ENCODE assay signal across 8 cellular contexts in genomic region chr1:40451238-40451585, GRCh38. TPM values are rescaled to one million over a fixed set of nuclear protein-coding genes. Genes with fewer than 3 reads are reported as not detected.
DNase-seq lines count a peak whose midpoint lies in the region; ATAC-seq, FAIRE-seq and TF ChIP-seq lines count a peak whose summit lies in the region.

No MANE protein-coding gene starts in this region.

- WGBS in neuronal stem cell (ENCODE audit: extremely low coverage in 2 of 2, insufficient read length in 2 of 2, insufficient replicate concordance in 1 of 2), 2 donors = no CpG with 5 or more reads among the region's 1 CpG

- no peaks in the 10 kb centered on the region for H3K27me3 ChIP-seq in neuronal stem cell (ENCODE audit: control insufficient read depth in 3 of 3, insufficient read depth in 3 of 3, low read depth in 1 of 3, low read length in 3 of 3)

- peaks cover 5% of the 10 kb centered on the region for H3K79me1 ChIP-seq in neuronal stem cell (ENCODE audit: low read depth, low read length)

- DNase-seq in NAMALWA (ENCODE audit: low spot score) = peak; percentile 22
- no peak for DNase-seq in neuronal stem cell (ENCODE audit: low spot score)
- DNase-seq in GM19239 (ENCODE audit: insufficient read length, low spot score) = no peak
- DNase-seq in H54 (ENCODE audit: insufficient read length, low spot score) = no peak
- DNase-seq in NOMO-1 treated with dmso at 0.1 percent for 144 hours (lab: John Stamatoyannopoulos, UW; ENCODE audit: unreplicated experiment) = no peak

- no peak overlapping the region for H3K27ac ChIP-seq in neuronal stem cell (replicated peaks; ENCODE audit: low read length)

- no peak overlapping the region for H2BK5ac ChIP-seq in neuronal stem cell (ENCODE audit: low read length)

- no peaks in the 10 kb centered on the region for H3K27me3 Mint-ChIP-seq in dendritic cell treated with granulocyte-macrophage colony-stimulating factor and Interleukin-4, amounts not matched to agents 40 ng/mL and 50 ng/mL, for 4 days

- peaks cover 17% of the 10 kb centered on the region for H3K4me1 Mint-ChIP-seq in dendritic cell treated with granulocyte-macrophage colony-stimulating factor and Interleukin-4, amounts not matched to agents 40 ng/mL and 50 ng/mL, for 4 days (ENCODE audit: low read depth)

- H3K36me3 Mint-ChIP-seq in dendritic cell treated with granulocyte-macrophage colony-stimulating factor and Interleukin-4, amounts not matched to agents 40 ng/mL and 50 ng/mL, for 4 days (ENCODE audit: low read depth) = peaks cover 48% of the 10 kb centered on the region

- ATAC-seq in GM18517 (IDR thresholded peaks at IDR 0.05; ENCODE audit: unreplicated experiment) (peak; percentile 25), GM18519 (IDR thresholded peaks at IDR 0.05; ENCODE audit: low FRiP score, unreplicated experiment) (no peak)

- no peak overlapping the region for H3K18ac ChIP-seq in neuronal stem cell (ENCODE audit: low read length)

- peaks cover 56% of the 10 kb centered on the region for H3K9me3 Mint-ChIP-seq in dendritic cell treated with granulocyte-macrophage colony-stimulating factor and Interleukin-4, amounts not matched to agents 40 ng/mL and 50 ng/mL, for 4 days

- peak overlapping the region; percentile 85 for H2AK5ac ChIP-seq in neuronal stem cell (ENCODE audit: low read depth, low read length)

- H2BK15ac ChIP-seq in neuronal stem cell (ENCODE audit: low read length) = peak overlapping the region; percentile 74

- H3K14ac ChIP-seq in neuronal stem cell (ENCODE audit: low read length) = no peak overlapping the region

- no peak overlapping the region for H3K4ac ChIP-seq in neuronal stem cell (ENCODE audit: low read length)

- H3K9ac ChIP-seq in neuronal stem cell (ENCODE audit: low read depth, low read length, poor library complexity) = no peak overlapping the region

- H3K9me3 ChIP-seq in neuronal stem cell (replicated peaks in 1 of 2; ENCODE audit: control insufficient read depth in 2 of 2, insufficient read depth in 1 of 2, low read depth in 1 of 2, low read length in 2 of 2) = peaks cover 5 to 65% of the 10 kb centered on the region in 2 donors

- peaks cover 4 to 37% of the 10 kb centered on the region in 2 donors for H3K36me3 ChIP-seq in neuronal stem cell (replicated peaks in 1 of 2; ENCODE audit: control insufficient read depth in 2 of 2, insufficient read depth in 2 of 2, low read length in 2 of 2)

- peak overlapping the region; percentile 91 for H3K27ac Mint-ChIP-seq in dendritic cell treated with granulocyte-macrophage colony-stimulating factor and Interleukin-4, amounts not matched to agents 40 ng/mL and 50 ng/mL, for 4 days

- H3K4me3 Mint-ChIP-seq in dendritic cell treated with granulocyte-macrophage colony-stimulating factor and Interleukin-4, amounts not matched to agents 40 ng/mL and 50 ng/mL, for 4 days = no peak overlapping the region

- no peak for FAIRE-seq in GM19239 (lab: Jason Lieb, UNC)
- no peak for FAIRE-seq in H54 (lab: Jason Lieb, UNC)

- H3K4me2 ChIP-seq in neuronal stem cell (ENCODE audit: insufficient read depth, low read length, poor library complexity, severe bottlenecking) = no peak overlapping the region

- no peak overlapping the region for H2BK120ac ChIP-seq in neuronal stem cell (ENCODE audit: low read depth, low read length)

- H2AFZ ChIP-seq in neuronal stem cell (ENCODE audit: low read length) = peak overlapping the region; percentile 86

- peak overlapping the region in 1 of 2 donors; percentile 75 for H3K4me3 ChIP-seq in neuronal stem cell (ENCODE audit: low read length in 2 of 2)

- H4K8ac ChIP-seq in neuronal stem cell (ENCODE audit: low read depth, low read length) = no peak overlapping the region

- TF ChIP-seq POLR2A in H54 (IDR thresholded peaks at IDR 0.05; ENCODE audit: low read depth, low read length) = no peak

- no peak overlapping the region for H3K23ac ChIP-seq in neuronal stem cell (ENCODE audit: low read depth, low read length, poor library complexity)

- H3K4me1 ChIP-seq in neuronal stem cell (ENCODE audit: control insufficient read depth in 2 of 2, insufficient read depth in 1 of 2, low read depth in 1 of 2, low read length in 2 of 2) = peaks cover 3 to 8% of the 10 kb centered on the region in 2 donors

- H4K91ac ChIP-seq in neuronal stem cell (ENCODE audit: low read depth, low read length, poor library complexity) = no peak overlapping the region

- no peak overlapping the region for H2BK12ac ChIP-seq in neuronal stem cell (ENCODE audit: low read length)

- intact Hi-C loops in dendritic cell treated with granulocyte-macrophage colony-stimulating factor and Interleukin-4, amounts not matched to agents 40 ng/mL and 50 ng/mL, for 4 days (cut with micrococcal nuclease) = no loop called here

RNA-seq across cellular contexts. Expression of gene ZFP69B, which starts 0.9 kb away (rescaled TPM):
- 5.8 TPM for polyA plus RNA-seq in neuronal stem cell (2013, experiment 1 of 2)
- polyA plus RNA-seq in neuronal stem cell (2013, experiment 2 of 2) = 5.6 TPM

RNA-seq across cellular contexts. Expression of gene ZFP69, which starts 25.9 kb away (rescaled TPM):
- polyA plus RNA-seq in neuronal stem cell (2013, experiment 1 of 2) = 3.7 TPM
- 4.4 TPM for polyA plus RNA-seq in neuronal stem cell (2013, experiment 2 of 2)

RNA-seq across cellular contexts. Expression of gene EXO5, which starts 57.4 kb away (rescaled TPM):
- 3.6 TPM for polyA plus RNA-seq in neuronal stem cell (2013, experiment 1 of 2)
- 3.9 TPM for polyA plus RNA-seq in neuronal stem cell (2013, experiment 2 of 2)
